In genomic region chr1:23980725-23981063, GRCh38 we compare ENCODE assay signal across 8 cellular contexts. TPM values are rescaled to one million over a fixed set of nuclear protein-coding genes. Genes with fewer than 3 reads are reported as not detected.
A peak's percentile ranks its signal among the peaks of the same experiment; 100 is the strongest.
DNase-seq lines count a peak whose midpoint lies in the region; ATAC-seq and TF ChIP-seq lines count a peak whose summit lies in the region.

No MANE protein-coding gene starts in this region.

- peak; percentile 21 for ATAC-seq in GM21367 (IDR thresholded peaks at IDR 0.05; ENCODE audit: unreplicated experiment)
- peak; percentile 30 to 44 for ATAC-seq in activated CD4-positive, CD25-positive, alpha-beta regulatory T cell treated with anti-CD3 and anti-CD28 coated beads, Interleukin-2, amount 50 U/mL, for 24 hours
- ATAC-seq in mucosa of descending colon = peak; percentile 11
- peak; percentile 73 for ATAC-seq in stimulated activated naive CD8-positive, alpha-beta T cell treated with anti-CD3 and anti-CD28 coated beads, Interleukin-15, amount 100 ng/mL, for 72 hours

- H3K4me3 ChIP-seq in BLaER1 treated with 17β-estradiol and CSF1 and Interleukin-3, amounts not matched to agents 10 nM and 100 nM = peak overlapping the region; percentile 68 to 94 (median 82)
- peak overlapping the region; percentile 95 for H3K4me3 ChIP-seq in coronary artery
- H3K4me3 ChIP-seq in mucosa of descending colon = no peak overlapping the region

- peak overlapping the region; percentile 89 to 100 (median 98) for H3K27ac ChIP-seq in BLaER1 treated with 17β-estradiol and CSF1 and Interleukin-3, amounts not matched to agents 10 nM and 100 nM
- H3K27ac ChIP-seq in KOPT-K1 (ENCODE audit: low read depth, low read length, poor library complexity, severe bottlenecking) (peak overlapping the region; percentile 95), coronary artery (peak overlapping the region; percentile 97 to 100)

- H3K4me1 Mint-ChIP-seq in stimulated activated naive CD8-positive, alpha-beta T cell treated with anti-CD3 and anti-CD28 coated beads, Interleukin-15, amount 100 ng/mL, for 72 hours = peaks cover 36% of the 10 kb centered on the region

- peak overlapping the region; percentile 82 to 93 for H3K4me3 Mint-ChIP-seq in stimulated activated naive CD8-positive, alpha-beta T cell treated with anti-CD3 and anti-CD28 coated beads, Interleukin-15, amount 100 ng/mL, for 72 hours

- no peaks in the 10 kb centered on the region for H3K27me3 Mint-ChIP-seq in stimulated activated naive CD8-positive, alpha-beta T cell treated with anti-CD3 and anti-CD28 coated beads, Interleukin-15, amount 100 ng/mL, for 72 hours

- peaks cover 9 to 33% (median 31%) of the 10 kb centered on the region in 11 experiments; a peak in 21 of 22 replicates for H3K36me3 ChIP-seq in BLaER1 treated with 17β-estradiol and CSF1 and Interleukin-3, amounts not matched to agents 10 nM and 100 nM
- H3K36me3 ChIP-seq in KOPT-K1 (ENCODE audit: insufficient read depth, low read length) (peaks cover 31% of the 10 kb centered on the region), mucosa of descending colon (ENCODE audit: low read depth) (no peaks in the 10 kb centered on the region)

- H3K9ac ChIP-seq in BLaER1 treated with 17β-estradiol and CSF1 and Interleukin-3, amounts not matched to agents 10 nM and 100 nM = peak overlapping the region; percentile 94 to 100 (median 98)

- H3K27ac Mint-ChIP-seq in stimulated activated naive CD8-positive, alpha-beta T cell treated with anti-CD3 and anti-CD28 coated beads, Interleukin-15, amount 100 ng/mL, for 72 hours = peak overlapping the region; percentile 98 to 99

- H3K4me1 ChIP-seq in BLaER1 treated with 17β-estradiol and CSF1 and Interleukin-3, amounts not matched to agents 10 nM and 100 nM = peaks cover 47 to 77% (median 68%) of the 10 kb centered on the region in 10 experiments
- peaks cover 32% of the 10 kb centered on the region for H3K4me1 ChIP-seq in mucosa of descending colon (ENCODE audit: low read depth)

- no peaks in the 10 kb centered on the region for H3K27me3 ChIP-seq in BLaER1 treated with 17β-estradiol and CSF1 and Interleukin-3, amounts not matched to agents 10 nM and 100 nM

- intact Hi-C loops in mucosa of descending colon (cut with DNase I, micrococcal nuclease) = no loop called here

- peaks cover 24 to 43% (median 38%) of the 10 kb centered on the region in 11 experiments for H4K20me1 ChIP-seq in BLaER1 treated with 17β-estradiol and CSF1 and Interleukin-3, amounts not matched to agents 10 nM and 100 nM

- H3K4me2 ChIP-seq in BLaER1 treated with 17β-estradiol and CSF1 and Interleukin-3, amounts not matched to agents 10 nM and 100 nM = peak overlapping the region; percentile 73 to 98 (median 87)

- DNase-seq in coronary artery (ENCODE audit: low spot score) = no peak
- peak in 2 of 3 donors; percentile 43 to 49 for DNase-seq in mucosa of descending colon
- peak; percentile 54 to 73 for DNase-seq in stimulated activated naive CD8-positive, alpha-beta T cell treated with anti-CD3 and anti-CD28 coated beads, Interleukin-15, amount 100 ng/mL, for 72 hours
- DNase-seq in cerebellar nuclear complex (lab: John Stamatoyannopoulos, UW) = no peak

- H3K9me3 ChIP-seq in BLaER1 treated with 17β-estradiol and CSF1 and Interleukin-3, amounts not matched to agents 10 nM and 100 nM (replicated peaks in 1 of 11) = no peaks in the 10 kb centered on the region
- H3K9me3 ChIP-seq in KOPT-K1 (ENCODE audit: insufficient read depth, low read length, poor library complexity, severe bottlenecking) (no peaks in the 10 kb centered on the region), mucosa of descending colon (no peaks in the 10 kb centered on the region)

- TF ChIP-seq CTCF in coronary artery (IDR thresholded peaks at IDR 0.05) (no peak), mucosa of descending colon (IDR thresholded peaks at IDR 0.05) (no peak)

- H3K9me3 Mint-ChIP-seq in stimulated activated naive CD8-positive, alpha-beta T cell treated with anti-CD3 and anti-CD28 coated beads, Interleukin-15, amount 100 ng/mL, for 72 hours = no peaks in the 10 kb centered on the region

RNA-seq across cellular contexts. Expression of gene SRSF10, which starts 0.6 kb away (rescaled TPM):
- 10 to 100 TPM; 85.8 to 98.0 (median 94.0) TPM for total RNA-seq in mucosa of descending colon

RNA-seq across cellular contexts. Expression of gene PNRC2, which starts 21.1 kb away (rescaled TPM):
- 100 to 1,000 TPM; 116 to 137 (median 121) TPM for total RNA-seq in mucosa of descending colon

Comparison
In these comparisons a context has a peak if more than half of its experiments do, and no peak if none do; other contexts are left out.
1. ATAC-seq: peak in every context shown above with its lines; median percentile 73 in stimulated activated naive CD8-positive, alpha-beta T cell treated with anti-CD3 and anti-CD28 coated beads, Interleukin-15, amount 100 ng/mL, for 72 hours; 37 in activated CD4-positive, CD25-positive, alpha-beta regulatory T cell treated with anti-CD3 and anti-CD28 coated beads, Interleukin-2, amount 50 U/mL, for 24 hours; 21 in GM21367; 11 in mucosa of descending colon.
2. DNase-seq: peak in mucosa of descending colon (2 of 3) and stimulated activated naive CD8-positive, alpha-beta T cell treated with anti-CD3 and anti-CD28 coated beads, Interleukin-15, amount 100 ng/mL, for 72 hours (2 of 2); none in coronary artery (single experiment) and cerebellar nuclear complex (0 of 2).
3. Peak in every context shown above with its lines, with median percentiles within 50 percentile points of each other: H3K27ac ChIP-seq.